In the genomic region with DNA sequence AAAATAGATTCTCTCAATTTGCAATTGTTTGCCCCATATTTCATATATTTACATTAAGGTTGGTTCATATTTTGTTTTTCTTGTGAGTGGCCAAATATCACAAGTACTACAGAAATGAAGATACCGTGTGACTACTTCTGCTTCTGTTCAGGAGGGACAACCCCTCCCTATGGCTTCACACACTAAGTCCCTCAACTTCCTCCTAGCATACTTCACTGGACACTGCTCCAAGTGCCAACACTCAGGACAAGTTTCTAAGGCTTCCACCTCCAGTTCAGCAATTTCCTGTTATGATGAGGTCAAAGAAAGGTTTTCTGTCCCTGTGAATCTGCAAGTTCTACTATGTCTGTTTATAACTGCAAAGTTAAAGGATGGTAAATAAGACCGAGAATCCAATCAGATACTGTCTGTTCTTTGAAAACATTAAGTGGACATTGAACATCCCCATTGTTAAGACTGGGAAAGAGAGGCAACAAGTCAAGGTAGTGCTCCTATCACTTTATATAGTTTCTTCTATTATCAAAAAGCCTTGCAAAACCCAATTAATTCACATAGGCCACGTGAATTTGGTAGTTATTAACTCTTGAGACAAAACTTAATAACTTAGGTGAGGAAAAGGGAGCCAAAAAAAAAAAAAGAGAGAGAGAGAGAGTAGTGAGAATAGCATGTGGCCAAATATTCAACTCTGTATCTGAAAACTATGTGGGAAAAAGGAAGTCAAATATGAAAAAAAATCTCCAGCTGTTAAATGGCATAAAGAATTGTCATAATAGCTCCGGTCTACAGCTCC, we compare ENCODE assay signal across 8 cellular contexts.
DNase-seq lines count a peak whose midpoint lies in the region; ATAC-seq and TF ChIP-seq lines count a peak whose summit lies in the region.

No MANE protein-coding gene starts in this region.

- intact Hi-C loops in CD14-positive monocyte (cut with micrococcal nuclease): no loop called here

- CTCF ChIA-PET in AG04450 (lab: Charles Lee): interaction anchor here (0.7 kb wide), 1 partner anchor 643 kb away, joined by 5 read pairs; no protein-coding TSS in a partner anchor

- H3K27ac ChIP-seq in AG04450 (ENCODE audit: low read depth, low read length): no peak overlapping the region

- TF ChIP-seq CTCF in AG04450 (IDR thresholded peaks at IDR 0.05; ENCODE audit: low read depth, low read length): no peak
- TF ChIP-seq CTCF in CD14-positive monocyte (IDR thresholded peaks at IDR 0.05): no peak

- H3K36me3 Mint-ChIP-seq in activated naive CD8-positive, alpha-beta T cell: no peaks in the 10 kb centered on the region
- H3K36me3 Mint-ChIP-seq in CD14-positive monocyte: no peaks in the 10 kb centered on the region

- H3K4me3 Mint-ChIP-seq in activated naive CD8-positive, alpha-beta T cell: peak overlapping the region; percentile 65
- peak overlapping the region in 1 of 2 donors; percentile 52 for H3K4me3 Mint-ChIP-seq in CD14-positive monocyte

- H3K9me3 Mint-ChIP-seq in activated naive CD8-positive, alpha-beta T cell (ENCODE audit: low read depth): no peaks in the 10 kb centered on the region
- H3K9me3 Mint-ChIP-seq in CD14-positive monocyte: peaks cover 0 to 2% (median 0%) of the 10 kb centered on the region in 7 donors

- ATAC-seq in GM19351 (IDR thresholded peaks at IDR 0.05; ENCODE audit: unreplicated experiment) (peak; percentile 100), HG03354 (IDR thresholded peaks at IDR 0.05; ENCODE audit: poor library complexity, severe bottlenecking, unreplicated experiment) (peak; percentile 96)

- no peaks in the 10 kb centered on the region for H3K9me3 ChIP-seq in AG04450 (ENCODE audit: control insufficient read depth, insufficient read depth, low read length)

- no peak overlapping the region for H3K27ac Mint-ChIP-seq in activated naive CD8-positive, alpha-beta T cell
- H3K27ac Mint-ChIP-seq in CD14-positive monocyte: no peak overlapping the region

- H3K4me3 ChIP-seq in AG04450 (ENCODE audit: low read depth, low read length): peak overlapping the region; percentile 37

- peaks cover 11% of the 10 kb centered on the region for H3K27me3 Mint-ChIP-seq in activated naive CD8-positive, alpha-beta T cell
- H3K27me3 Mint-ChIP-seq in CD14-positive monocyte (ENCODE audit: low read depth in 3 of 3): peaks cover 0 to 3% (median 1%) of the 10 kb centered on the region in 3 donors

- DNase-seq in AG04450 (ENCODE audit: low read depth, low spot score) (no peak), medulla oblongata (ENCODE audit: extremely low spot score) (peak; percentile 54), SIG-M5 treated with dmso at 0.1 percent for 504 hours (lab: John Stamatoyannopoulos, UW; ENCODE audit: unreplicated experiment) (no peak), EL (no peak), CD14-positive monocyte (ENCODE audit: low spot score) (no peak)

- H3K4me1 Mint-ChIP-seq in activated naive CD8-positive, alpha-beta T cell (ENCODE audit: low read depth): peaks cover 3% of the 10 kb centered on the region
- H3K4me1 Mint-ChIP-seq in CD14-positive monocyte: peaks cover 9% of the 10 kb centered on the region

- H3K27me3 ChIP-seq in AG04450 (ENCODE audit: control insufficient read depth, insufficient read depth, low read length): no peaks in the 10 kb centered on the region

- POLR2A ChIA-PET in AG04450 (lab: Yijun Ruan, JAX): no interaction called here
